ENCODE assay signal across 8 cellular contexts in genomic region chr19:58258259-58258658, GRCh38. TPM values are rescaled to one million over a fixed set of nuclear protein-coding genes. Genes with fewer than 3 reads are reported as not detected.
DNase-seq lines count a peak whose midpoint lies in the region; ATAC-seq, FAIRE-seq and TF ChIP-seq lines count a peak whose summit lies in the region.
"Not testable (repeated sequence)": the region's sequence is repeated elsewhere in the genome, so short reads cannot be mapped to it uniquely, and the experiment has no call there.
"Had no signal": no experiment of that assay in that cellular context is flagged by ENCODE, and none has a peak within 500 bp of the region (broad histone marks: within the 10 kb centered on the region; RNA-seq: fewer than 3 reads in every experiment).

No MANE protein-coding gene starts in this region.

- not testable (repeated sequence) for H3K79me2 ChIP-seq in astrocyte (ENCODE audit: insufficient read depth, low read length); H1 (ENCODE audit: control insufficient read depth in 1 of 2, insufficient read depth in 2 of 2, low read length in 2 of 2)

- H4K91ac ChIP-seq in H1 (replicated peaks; ENCODE audit: insufficient read length, low read length): not testable (repeated sequence)

- H3K9me3 ChIP-seq in CD4-positive, alpha-beta memory T cell (ENCODE audit: control insufficient read depth in 1 of 2, low read length in 2 of 2): peaks cover 31 to 91% of the 10 kb centered on the region in 2 donors
- peaks cover 96% of the 10 kb centered on the region for H3K9me3 ChIP-seq in HUES6 (ENCODE audit: control insufficient read depth, insufficient read depth, low read depth, low read length)
- peaks cover 79% of the 10 kb centered on the region for H3K9me3 ChIP-seq in astrocyte (ENCODE audit: insufficient read depth, low read depth, low read length)
- H3K9me3 ChIP-seq in H1 (ENCODE audit: insufficient read depth in 2 of 2, low read depth in 1 of 2, low read length in 1 of 2): peaks cover 97 to 99% of the 10 kb centered on the region in 2 experiments
- peaks cover 99% of the 10 kb centered on the region for H3K9me3 ChIP-seq in iPS-20b (ENCODE audit: insufficient read depth, low read depth, low read length)
- peaks cover 34 to 94% (median 56%) of the 10 kb centered on the region in 3 experiments for H3K9me3 ChIP-seq in naive thymus-derived CD4-positive, alpha-beta T cell (ENCODE audit: control insufficient read depth in 2 of 3, low read length in 3 of 3)
- H3K9me3 ChIP-seq in skeletal muscle tissue (ENCODE audit: control insufficient read depth in 3 of 3, low read length in 3 of 3): peaks cover 59 to 74% (median 67%) of the 10 kb centered on the region in 3 donors

- ATAC-seq in naive thymus-derived CD4-positive, alpha-beta T cell: not testable (repeated sequence)

- intact Hi-C loops in CD4-positive, alpha-beta memory T cell (cut with micrococcal nuclease); naive thymus-derived CD4-positive, alpha-beta T cell (cut with micrococcal nuclease): not testable (repeated sequence)

- H3K9ac ChIP-seq in HUES6 (ENCODE audit: low read length); astrocyte (ENCODE audit: low read length); H1 (replicated peaks in 1 of 4; ENCODE audit: extremely low read depth in 1 of 4, low read depth in 3 of 4, low read length in 3 of 4); iPS-20b (ENCODE audit: low read depth, low read length); skeletal muscle tissue (ENCODE audit: low read depth in 1 of 3, low read length in 3 of 3): not testable (repeated sequence)

- H3K4ac ChIP-seq in H1 (replicated peaks; ENCODE audit: insufficient read length, low read depth, low read length): not testable (repeated sequence)

- 80% methylated on average over 3 of the region's 4 CpGs; no CpG with 5 or more reads in 1 of the 2 experiments for WGBS in H1 (ENCODE audit: extremely low coverage in 1 of 2, insufficient coverage in 1 of 2, insufficient read length in 1 of 2, insufficient replicate concordance in 2 of 2, low coverage in 1 of 2, low lambda C conversion rate in 2 of 2, missing lambda C conversion rate in 1 of 2), 2 experiments

- not testable (repeated sequence) for TF ChIP-seq CTCF in astrocyte (IDR thresholded peaks at IDR 0.05; ENCODE audit: insufficient read depth, low read depth, low read length); H1 (IDR thresholded peaks at IDR 0.05; ENCODE audit: control extremely low read depth in 1 of 3, insufficient read depth in 1 of 3, low read depth in 1 of 3, low read length in 3 of 3)

- H3K56ac ChIP-seq in H1 (replicated peaks; ENCODE audit: insufficient read length, low read depth, low read length): not testable (repeated sequence)

- H3K27me3 ChIP-seq in CD4-positive, alpha-beta memory T cell (ENCODE audit: insufficient read depth, low read length); HUES6 (ENCODE audit: control insufficient read depth, insufficient read depth, low read length); astrocyte (ENCODE audit: insufficient read depth, low read length); H1 (replicated peaks in 1 of 4; ENCODE audit: control insufficient read depth in 3 of 4, extremely low read depth in 1 of 4, insufficient read depth in 3 of 4, low read length in 3 of 4); iPS-20b (ENCODE audit: insufficient read depth, low read length); naive thymus-derived CD4-positive, alpha-beta T cell (ENCODE audit: control insufficient read depth in 2 of 2, insufficient read depth in 2 of 2, low read length in 2 of 2); skeletal muscle tissue (ENCODE audit: control insufficient read depth in 3 of 3, insufficient read depth in 3 of 3, low read length in 3 of 3): not testable (repeated sequence)

- TF ChIP-seq POLR2A in H1 (IDR thresholded peaks at IDR 0.05; ENCODE audit: control extremely low read depth in 1 of 2, low read depth in 2 of 2, low read length in 2 of 2): not testable (repeated sequence)

- not testable (repeated sequence) for H2BK120ac ChIP-seq in H1 (replicated peaks; ENCODE audit: low read depth, low read length)

- not testable (repeated sequence) for H4K5ac ChIP-seq in H1 (ENCODE audit: insufficient read length, low read depth, low read length)

- H2BK20ac ChIP-seq in H1 (ENCODE audit: low read length): not testable (repeated sequence)

- not testable (repeated sequence) for H2BK5ac ChIP-seq in H1 (ENCODE audit: low read depth, low read length)

- not testable (repeated sequence) for H3K27me3 Mint-ChIP-seq in CD4-positive, alpha-beta memory T cell; astrocyte (ENCODE audit: low read depth, unreplicated experiment); naive thymus-derived CD4-positive, alpha-beta T cell

- CTCF ChIA-PET in CD4-positive, alpha-beta memory T cell (lab: Charles Lee; ENCODE audit: partially characterized antibody); naive thymus-derived CD4-positive, alpha-beta T cell (lab: Charles Lee): not testable (repeated sequence)
- CTCF ChIA-PET in H1 (lab: Charles Lee; ENCODE audit: partially characterized antibody): interaction anchor here (0.5 kb wide), 1 partner anchor 17 kb away, joined by 3 read pairs; no protein-coding TSS in a partner anchor

- not testable (repeated sequence) for H3K23ac ChIP-seq in H1 (ENCODE audit: insufficient read length)

- not testable (repeated sequence) for H3K4me3 Mint-ChIP-seq in CD4-positive, alpha-beta memory T cell; astrocyte (ENCODE audit: unreplicated experiment)
- peak overlapping the region in 2 of 10 donors; percentile 13 to 21 for H3K4me3 Mint-ChIP-seq in naive thymus-derived CD4-positive, alpha-beta T cell

- H3K23me2 ChIP-seq in H1 (ENCODE audit: low read depth, low read length): not testable (repeated sequence)

- not testable (repeated sequence) for H3K4me1 ChIP-seq in CD4-positive, alpha-beta memory T cell (ENCODE audit: insufficient read depth, low read length); HUES6 (ENCODE audit: control insufficient read depth, insufficient read depth, low read length); astrocyte (ENCODE audit: insufficient read depth, low read length); H1 (replicated peaks in 1 of 4; ENCODE audit: control insufficient read depth in 3 of 4, insufficient read depth in 4 of 4, low read length in 3 of 4); iPS-20b (ENCODE audit: insufficient read depth, low read length); naive thymus-derived CD4-positive, alpha-beta T cell (ENCODE audit: control insufficient read depth in 2 of 2, insufficient read depth in 2 of 2, low read length in 2 of 2); skeletal muscle tissue (ENCODE audit: control insufficient read depth in 3 of 3, insufficient read depth in 3 of 3, low read length in 3 of 3)

- not testable (repeated sequence) for H4K8ac ChIP-seq in H1 (ENCODE audit: extremely low read depth, insufficient read depth, low read length)

- H2BK15ac ChIP-seq in H1 (ENCODE audit: low read length): not testable (repeated sequence)

- H3K14ac ChIP-seq in H1 (ENCODE audit: insufficient read length): not testable (repeated sequence)

- H3K4me3 ChIP-seq in CD4-positive, alpha-beta memory T cell (ENCODE audit: low read length in 2 of 2): peak overlapping the region; percentile 29 to 43
- peak overlapping the region; percentile 7; the same call in 1 of the 2 replicates for H3K4me3 ChIP-seq in HUES6 (ENCODE audit: low read depth, low read length)
- not testable (repeated sequence) for H3K4me3 ChIP-seq in astrocyte (ENCODE audit: insufficient read depth, low read depth, low read length)
- peak overlapping the region in 1 of 4 experiments; percentile 31; a peak in 1 of 8 replicates for H3K4me3 ChIP-seq in H1 (ENCODE audit: extremely low read depth in 1 of 4, insufficient read depth in 2 of 4, low read depth in 3 of 4, low read length in 4 of 4)
- 0 out of 2 replicates have a peak overlapping the region, but pooled peaks have one; percentile 33 for H3K4me3 ChIP-seq in iPS-20b (ENCODE audit: low read length)
- H3K4me3 ChIP-seq in naive thymus-derived CD4-positive, alpha-beta T cell (ENCODE audit: low read length): peak overlapping the region; percentile 2
- peak overlapping the region; percentile 17 to 60 (median 59) for H3K4me3 ChIP-seq in skeletal muscle tissue (ENCODE audit: low read length in 3 of 3)

- not testable (repeated sequence) for H4K20me1 ChIP-seq in astrocyte (ENCODE audit: insufficient read depth, low read length); H1 (replicated peaks in 1 of 2; ENCODE audit: control insufficient read depth in 1 of 2, insufficient read depth in 2 of 2, low read length in 2 of 2)

- POLR2A ChIA-PET in CD4-positive, alpha-beta memory T cell (lab: Charles Lee; ENCODE audit: partially characterized antibody); naive thymus-derived CD4-positive, alpha-beta T cell (lab: Charles Lee): not testable (repeated sequence)
- POLR2A ChIA-PET in H1 (lab: Charles Lee; ENCODE audit: partially characterized antibody): interaction anchor here (0.7 to 7.1 kb wide), 8 partner anchors 8 to 59 kb away, joined by 3 to 38 read pairs (median 3); partner anchors contain the start of gene ERVK3-1

- H3K27ac Mint-ChIP-seq in CD4-positive, alpha-beta memory T cell; naive thymus-derived CD4-positive, alpha-beta T cell: not testable (repeated sequence)
- H3K27ac Mint-ChIP-seq in astrocyte (ENCODE audit: unreplicated experiment): peak overlapping the region; percentile 5

- H3K36me3 Mint-ChIP-seq in CD4-positive, alpha-beta memory T cell: peaks cover 82 to 88% of the 10 kb centered on the region in 2 donors
- H3K36me3 Mint-ChIP-seq in astrocyte (ENCODE audit: low read depth, unreplicated experiment): peaks cover 94% of the 10 kb centered on the region
- H3K36me3 Mint-ChIP-seq in naive thymus-derived CD4-positive, alpha-beta T cell: peaks cover 37 to 96% (median 80%) of the 10 kb centered on the region in 5 donors

- not testable (repeated sequence) for TF ChIP-seq RAD21 in H1 (IDR thresholded peaks at IDR 0.05 in 1 of 2, conservative IDR thresholded peaks at IDR 0.05 in 1 of 2; ENCODE audit: low read depth in 2 of 2, low read length in 2 of 2)

- not testable (repeated sequence) for H3K79me1 ChIP-seq in H1 (ENCODE audit: low read depth, low read length)

- H3K4me1 Mint-ChIP-seq in CD4-positive, alpha-beta memory T cell: peaks cover 0 to 10% (median 0%) of the 10 kb centered on the region in 4 donors
- not testable (repeated sequence) for H3K4me1 Mint-ChIP-seq in astrocyte (ENCODE audit: low read depth, unreplicated experiment); naive thymus-derived CD4-positive, alpha-beta T cell

- H2BK12ac ChIP-seq in H1 (ENCODE audit: low read depth, low read length): not testable (repeated sequence)

- H3K27ac ChIP-seq in CD4-positive, alpha-beta memory T cell (ENCODE audit: low read depth, low read length); HUES6 (ENCODE audit: low read depth, low read length); astrocyte (ENCODE audit: low read depth, low read length); H1 (ENCODE audit: low read depth, low read length); iPS-20b (ENCODE audit: low read length); naive thymus-derived CD4-positive, alpha-beta T cell (ENCODE audit: low read depth, low read length); skeletal muscle tissue (ENCODE audit: low read depth, low read length): not testable (repeated sequence)

- H2AFZ ChIP-seq in astrocyte (ENCODE audit: low read depth, low read length); H1 (ENCODE audit: low read length): not testable (repeated sequence)

- not testable (repeated sequence) for DNase-seq in CD4-positive, alpha-beta memory T cell; astrocyte (ENCODE audit: low read depth); H1 (ENCODE audit: low read depth in 1 of 2, low spot score in 2 of 2); naive thymus-derived CD4-positive, alpha-beta T cell

- H2AK5ac ChIP-seq in H1 (ENCODE audit: low read depth, low read length): not testable (repeated sequence)

- not testable (repeated sequence) for H3K4me2 ChIP-seq in astrocyte (ENCODE audit: low read length); H1 (ENCODE audit: insufficient read depth in 1 of 2, low read depth in 2 of 2, low read length in 2 of 2)

- not testable (repeated sequence) for FAIRE-seq in astrocyte (lab: Jason Lieb, UNC); H1 (lab: Jason Lieb, UNC)

- H3K36me3 ChIP-seq in CD4-positive, alpha-beta memory T cell (ENCODE audit: insufficient read depth, low read length): peaks cover 29% of the 10 kb centered on the region
- H3K36me3 ChIP-seq in HUES6 (ENCODE audit: control insufficient read depth, insufficient read depth, low read length) (peaks cover 99% of the 10 kb centered on the region), astrocyte (ENCODE audit: insufficient read depth, low read length) (peaks cover 52% of the 10 kb centered on the region), H1 (ENCODE audit: control insufficient read depth in 2 of 4, insufficient read depth in 4 of 4, low read length in 3 of 4) (peaks cover 42 to 100% (median 86%) of the 10 kb centered on the region in 4 experiments), iPS-20b (ENCODE audit: insufficient read depth, low read depth, low read length) (peaks cover 98% of the 10 kb centered on the region), skeletal muscle tissue (ENCODE audit: control insufficient read depth in 3 of 3, insufficient read depth in 3 of 3, low read length in 3 of 3) (peaks cover 66 to 78% (median 72%) of the 10 kb centered on the region in 3 donors)
- peaks cover 11 to 92% (median 11%) of the 10 kb centered on the region in 3 experiments for H3K36me3 ChIP-seq in naive thymus-derived CD4-positive, alpha-beta T cell (ENCODE audit: control insufficient read depth in 2 of 3, insufficient read depth in 3 of 3, low read length in 3 of 3)

- H3K18ac ChIP-seq in H1 (ENCODE audit: extremely low read depth, low read length): not testable (repeated sequence)

- TF ChIP-seq EP300 in H1 (IDR thresholded peaks at IDR 0.05; ENCODE audit: borderline replicate concordance in 1 of 2, low read depth in 2 of 2, low read length in 2 of 2): not testable (repeated sequence)

- H3K9me3 Mint-ChIP-seq in CD4-positive, alpha-beta memory T cell: peaks cover 0 to 100% (median 90%) of the 10 kb centered on the region in 8 donors
- H3K9me3 Mint-ChIP-seq in astrocyte (ENCODE audit: unreplicated experiment): peaks cover 95% of the 10 kb centered on the region
- H3K9me3 Mint-ChIP-seq in naive thymus-derived CD4-positive, alpha-beta T cell: peaks cover 10 to 100% (median 86%) of the 10 kb centered on the region in 11 donors

RNA-seq across cellular contexts. Expression of gene ZNF8, which starts 20.5 kb away (rescaled TPM):
- 10 to 100 TPM in 1 of 2 experiments, 1 to 10 TPM in 1; 9.5 to 10.2 TPM for total RNA-seq in CD4-positive, alpha-beta memory T cell
- polyA plus RNA-seq in CD4-positive, alpha-beta memory T cell: under 1 TPM; 0.63 to 0.94 TPM
- total RNA-seq in astrocyte (10.0 and 10.4 TPM in 2 replicates), skeletal muscle tissue (6.3 TPM)
- total RNA-seq in H1 (2021; fragmentation: NEBNext Ultra II Directional; extraction: Animal tissue kit (Norgen Biotek cat#: 25700)): 20.5 and 21.5 TPM in 2 replicates
- polyA plus RNA-seq in H1 (2011; rRNA removed): 9.2 and 9.8 TPM in 2 replicates
- polyA plus RNA-seq in H1 (2011; cell fraction: cytosol; rRNA removed): 7.0 TPM
- 15.2 TPM for polyA plus RNA-seq in H1 (2011; cell fraction: nucleus; rRNA removed)
- 5.5 to 7.9 TPM (median 6.5 TPM) in 4 replicates for polyA plus RNA-seq in H1 (2012, experiment 1 of 2)
- 4.9 TPM for polyA plus RNA-seq in H1 (2012, experiment 2 of 2)
- polyA plus RNA-seq in H1 (2013, experiment 1 of 2): 9.6 TPM
- polyA plus RNA-seq in H1 (2013, experiment 2 of 2): 8.2 TPM
- 30.0 and 32.5 TPM in 2 replicates for polyA minus RNA-seq in H1 (2011; rRNA and poly(A)+ RNA removed)
- polyA minus RNA-seq in H1 (2011; cell fraction: cytosol; rRNA and poly(A)+ RNA removed): 17.0 TPM
- 15.0 TPM for polyA minus RNA-seq in H1 (2011; cell fraction: nucleus; rRNA and poly(A)+ RNA removed)
- 10 to 100 TPM in 2 of 5 experiments, 1 to 10 TPM in 3; 5.2 to 10.5 (median 10.0) TPM for total RNA-seq in naive thymus-derived CD4-positive, alpha-beta T cell
- polyA plus RNA-seq in naive thymus-derived CD4-positive, alpha-beta T cell: 1 to 10 TPM in 1 of 2 donors, under 1 TPM in 1; 0.97 to 1.4 TPM

RNA-seq across cellular contexts. Expression of gene ZNF544, which starts 29.5 kb away (rescaled TPM):
- total RNA-seq in CD4-positive, alpha-beta memory T cell: 10 to 100 TPM; 63.3 to 67.6 TPM
- polyA plus RNA-seq in CD4-positive, alpha-beta memory T cell: 10 to 100 TPM; 13.7 to 23.0 TPM
- total RNA-seq in astrocyte: 23.4 and 23.7 TPM in 2 replicates
- 54.5 and 60.8 TPM in 2 replicates for total RNA-seq in H1 (2021; fragmentation: NEBNext Ultra II Directional; extraction: Animal tissue kit (Norgen Biotek cat#: 25700))
- polyA plus RNA-seq in H1 (2011; rRNA removed): 47.9 and 48.8 TPM in 2 replicates
- 61.3 TPM for polyA plus RNA-seq in H1 (2011; cell fraction: cytosol; rRNA removed)
- polyA plus RNA-seq in H1 (2011; cell fraction: nucleus; rRNA removed): 68.7 TPM
- 50.6 to 67.0 TPM (median 60.0 TPM) in 4 replicates for polyA plus RNA-seq in H1 (2012, experiment 1 of 2)
- 14.2 TPM for polyA plus RNA-seq in H1 (2012, experiment 2 of 2)
- polyA plus RNA-seq in H1 (2013, experiment 1 of 2): 35.8 TPM
- polyA plus RNA-seq in H1 (2013, experiment 2 of 2): 33.3 TPM
- 106 and 107 TPM in 2 replicates for polyA minus RNA-seq in H1 (2011; rRNA and poly(A)+ RNA removed)
- polyA minus RNA-seq in H1 (2011; cell fraction: cytosol; rRNA and poly(A)+ RNA removed): 45.9 TPM
- 135 TPM for polyA minus RNA-seq in H1 (2011; cell fraction: nucleus; rRNA and poly(A)+ RNA removed)
- total RNA-seq in naive thymus-derived CD4-positive, alpha-beta T cell: 10 to 100 TPM; 19.7 to 60.7 (median 42.1) TPM
- 10 to 100 TPM; 21.6 to 30.8 TPM for polyA plus RNA-seq in naive thymus-derived CD4-positive, alpha-beta T cell
- 26.1 TPM for total RNA-seq in skeletal muscle tissue
- total RNA-seq: A172 had no signal

RNA-seq across cellular contexts. Expression of gene ERVK3-1, which starts 46.9 kb away (rescaled TPM):
- total RNA-seq in CD4-positive, alpha-beta memory T cell: 10 to 100 TPM; 72.3 to 76.6 TPM
- polyA plus RNA-seq in CD4-positive, alpha-beta memory T cell: 10 to 100 TPM; 59.3 to 73.9 TPM
- total RNA-seq in astrocyte (34.6 and 40.9 TPM in 2 replicates), skeletal muscle tissue (14.1 TPM)
- 30.6 and 31.5 TPM in 2 replicates for total RNA-seq in H1 (2021; fragmentation: NEBNext Ultra II Directional; extraction: Animal tissue kit (Norgen Biotek cat#: 25700))
- polyA plus RNA-seq in H1 (2011; rRNA removed): 28.1 and 29.9 TPM in 2 replicates
- polyA plus RNA-seq in H1 (2011; cell fraction: cytosol; rRNA removed): 42.2 TPM
- polyA plus RNA-seq in H1 (2011; cell fraction: nucleus; rRNA removed): 45.9 TPM
- polyA plus RNA-seq in H1 (2012, experiment 1 of 2): 46.2 to 52.5 TPM (median 50.5 TPM) in 4 replicates
- polyA plus RNA-seq in H1 (2012, experiment 2 of 2): 38.4 TPM
- 41.3 TPM for polyA plus RNA-seq in H1 (2013, experiment 1 of 2)
- 39.8 TPM for polyA plus RNA-seq in H1 (2013, experiment 2 of 2)
- 19.2 and 20.1 TPM in 2 replicates for polyA minus RNA-seq in H1 (2011; rRNA and poly(A)+ RNA removed)
- polyA minus RNA-seq in H1 (2011; cell fraction: cytosol; rRNA and poly(A)+ RNA removed): 14.2 TPM
- polyA minus RNA-seq in H1 (2011; cell fraction: nucleus; rRNA and poly(A)+ RNA removed): 31.3 TPM
- total RNA-seq in naive thymus-derived CD4-positive, alpha-beta T cell: 100 to 1,000 TPM in 2 of 5 experiments, 10 to 100 TPM in 3; 59.7 to 122 (median 65.4) TPM
- polyA plus RNA-seq in naive thymus-derived CD4-positive, alpha-beta T cell: 10 to 100 TPM; 68.2 to 88.7 TPM
